ENCODE assay signal across 1 cellular context in genomic region chr15:48384616-48385015, GRCh38.
TF ChIP-seq lines count a peak whose summit lies in the region.

No MANE protein-coding gene starts in this region.

TF ChIP-seq in IMR-90, 13 proteins besides CTCF, POLR2A, EP300 and RAD21 (continued from another document):
- TF ChIP-seq MXI1 (IDR thresholded peaks at IDR 0.05; ENCODE audit: borderline replicate concordance, low read depth, low read length): no peak
- no peak for TF ChIP-seq MAFK (IDR thresholded peaks at IDR 0.05; ENCODE audit: low read depth, low read length)
